22 cellular contexts compared by ENCODE assay signal in genomic region chr6:121865811-121866210, GRCh38.
"Had no signal": no experiment of that assay in that cellular context is flagged by ENCODE, and none has a peak within 500 bp of the region (broad histone marks: within the 10 kb centered on the region; RNA-seq: fewer than 3 reads in every experiment).

No MANE protein-coding gene starts in this region.

- H3K4me1 ChIP-seq: foreskin keratinocyte, left ventricle myocardium inferior, lower lobe of right lung, psoas muscle, right lobe of liver, stomach, transverse colon had no signal

- H3K27me3 ChIP-seq: esophagus muscularis mucosa, foreskin keratinocyte, right lobe of liver, stomach, transverse colon had no signal

- DNase-seq: effector memory CD8-positive, alpha-beta T cell; foreskin keratinocyte; kidney; left cardiac atrium; left ventricle myocardium inferior; lower lobe of right lung; naive thymus-derived CD4-positive, alpha-beta T cell; nephron progenitor cell; psoas muscle; retina; right lobe of liver; stimulated activated CD4-positive, alpha-beta T cell treated with anti-CD3 and anti-CD28 coated beads, Interleukin-2, amount 100 ng/mL, for 24 hours; stimulated activated CD4-positive, alpha-beta T cell treated with anti-CD3 and anti-CD28 coated beads, Interleukin-4, amount 100 ng/mL, for 4 hours; stimulated activated naive CD4-positive, alpha-beta T cell; stomach; substantia nigra; transverse colon had no signal

- H3K27ac ChIP-seq: epithelial cell of prostate, esophagus muscularis mucosa, foreskin keratinocyte, left ventricle myocardium inferior, lower lobe of right lung, psoas muscle, right lobe of liver, stomach, thoracic aorta, transverse colon had no signal

- H3K36me3 Mint-ChIP-seq: memory B cell had no signal

- H3K4me3 ChIP-seq: esophagus muscularis mucosa, left ventricle myocardium inferior, lower lobe of right lung, psoas muscle, right lobe of liver, stomach, thoracic aorta, transverse colon had no signal

- H3K9me3 ChIP-seq: esophagus muscularis mucosa, lower lobe of right lung, psoas muscle, right lobe of liver, stomach, thoracic aorta, transverse colon had no signal

- H3K36me3 ChIP-seq: esophagus muscularis mucosa, left ventricle myocardium inferior, lower lobe of right lung, right lobe of liver, stomach, thoracic aorta, transverse colon had no signal

- H3K27me3 Mint-ChIP-seq: dendritic cell treated with granulocyte-macrophage colony-stimulating factor and Interleukin-4, amounts not matched to agents 40 ng/mL and 50 ng/mL, for 4 days; effector memory CD8-positive, alpha-beta T cell; memory B cell had no signal

- H3K4me3 Mint-ChIP-seq: dendritic cell treated with granulocyte-macrophage colony-stimulating factor and Interleukin-4, amounts not matched to agents 40 ng/mL and 50 ng/mL, for 4 days; effector memory CD8-positive, alpha-beta T cell; memory B cell; naive thymus-derived CD4-positive, alpha-beta T cell; nephron progenitor cell had no signal

- H3K27ac Mint-ChIP-seq: dendritic cell treated with granulocyte-macrophage colony-stimulating factor and Interleukin-4, amounts not matched to agents 40 ng/mL and 50 ng/mL, for 4 days; effector memory CD8-positive, alpha-beta T cell; memory B cell; naive thymus-derived CD4-positive, alpha-beta T cell had no signal

- ATAC-seq: effector memory CD8-positive, alpha-beta T cell; foreskin keratinocyte; left cardiac atrium; lower lobe of right lung; naive thymus-derived CD4-positive, alpha-beta T cell; right lobe of liver had no signal

- H3K4me1 Mint-ChIP-seq: memory B cell; naive thymus-derived CD4-positive, alpha-beta T cell had no signal
